Comparison of ENCODE assay signal across 1 cellular context in the genomic region with DNA sequence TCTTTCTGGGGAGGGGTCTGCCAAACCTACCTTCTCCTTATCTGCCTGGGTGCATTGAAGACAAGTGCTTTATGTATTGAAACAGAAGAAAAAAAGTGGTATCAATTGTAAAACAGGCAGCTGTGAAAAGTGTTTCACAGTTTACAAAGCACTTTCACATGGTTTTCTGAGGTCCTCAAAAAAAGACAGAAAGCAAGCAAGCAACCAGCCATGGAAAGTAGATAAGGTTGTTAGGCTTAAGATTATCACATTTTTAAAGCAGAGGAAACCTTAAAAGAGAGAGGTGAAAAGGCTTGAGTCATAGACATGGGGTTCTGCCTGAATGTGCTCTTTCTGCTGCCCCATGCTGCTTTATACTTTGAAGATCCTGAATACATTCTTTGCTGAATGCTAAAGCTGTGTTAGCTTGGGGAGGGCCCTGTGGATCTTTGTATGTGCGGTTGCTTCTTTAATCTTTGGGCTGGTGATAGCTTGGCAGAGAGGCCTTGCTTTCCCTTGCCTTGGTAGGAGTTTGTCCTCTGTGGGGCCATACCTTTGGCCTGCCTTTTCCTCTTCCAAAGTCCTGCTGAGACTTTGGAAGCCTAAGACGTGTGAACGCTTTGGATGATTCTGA.
A peak's percentile ranks its signal among the peaks of the same experiment; 100 is the strongest.
TF ChIP-seq lines count a peak whose summit lies in the region.

No MANE protein-coding gene starts in this region.

TF ChIP-seq in K562, 482 proteins besides CTCF, POLR2A, EP300 and RAD21 (continued from another document and continues in another):
- TF ChIP-seq, protein P1, sequence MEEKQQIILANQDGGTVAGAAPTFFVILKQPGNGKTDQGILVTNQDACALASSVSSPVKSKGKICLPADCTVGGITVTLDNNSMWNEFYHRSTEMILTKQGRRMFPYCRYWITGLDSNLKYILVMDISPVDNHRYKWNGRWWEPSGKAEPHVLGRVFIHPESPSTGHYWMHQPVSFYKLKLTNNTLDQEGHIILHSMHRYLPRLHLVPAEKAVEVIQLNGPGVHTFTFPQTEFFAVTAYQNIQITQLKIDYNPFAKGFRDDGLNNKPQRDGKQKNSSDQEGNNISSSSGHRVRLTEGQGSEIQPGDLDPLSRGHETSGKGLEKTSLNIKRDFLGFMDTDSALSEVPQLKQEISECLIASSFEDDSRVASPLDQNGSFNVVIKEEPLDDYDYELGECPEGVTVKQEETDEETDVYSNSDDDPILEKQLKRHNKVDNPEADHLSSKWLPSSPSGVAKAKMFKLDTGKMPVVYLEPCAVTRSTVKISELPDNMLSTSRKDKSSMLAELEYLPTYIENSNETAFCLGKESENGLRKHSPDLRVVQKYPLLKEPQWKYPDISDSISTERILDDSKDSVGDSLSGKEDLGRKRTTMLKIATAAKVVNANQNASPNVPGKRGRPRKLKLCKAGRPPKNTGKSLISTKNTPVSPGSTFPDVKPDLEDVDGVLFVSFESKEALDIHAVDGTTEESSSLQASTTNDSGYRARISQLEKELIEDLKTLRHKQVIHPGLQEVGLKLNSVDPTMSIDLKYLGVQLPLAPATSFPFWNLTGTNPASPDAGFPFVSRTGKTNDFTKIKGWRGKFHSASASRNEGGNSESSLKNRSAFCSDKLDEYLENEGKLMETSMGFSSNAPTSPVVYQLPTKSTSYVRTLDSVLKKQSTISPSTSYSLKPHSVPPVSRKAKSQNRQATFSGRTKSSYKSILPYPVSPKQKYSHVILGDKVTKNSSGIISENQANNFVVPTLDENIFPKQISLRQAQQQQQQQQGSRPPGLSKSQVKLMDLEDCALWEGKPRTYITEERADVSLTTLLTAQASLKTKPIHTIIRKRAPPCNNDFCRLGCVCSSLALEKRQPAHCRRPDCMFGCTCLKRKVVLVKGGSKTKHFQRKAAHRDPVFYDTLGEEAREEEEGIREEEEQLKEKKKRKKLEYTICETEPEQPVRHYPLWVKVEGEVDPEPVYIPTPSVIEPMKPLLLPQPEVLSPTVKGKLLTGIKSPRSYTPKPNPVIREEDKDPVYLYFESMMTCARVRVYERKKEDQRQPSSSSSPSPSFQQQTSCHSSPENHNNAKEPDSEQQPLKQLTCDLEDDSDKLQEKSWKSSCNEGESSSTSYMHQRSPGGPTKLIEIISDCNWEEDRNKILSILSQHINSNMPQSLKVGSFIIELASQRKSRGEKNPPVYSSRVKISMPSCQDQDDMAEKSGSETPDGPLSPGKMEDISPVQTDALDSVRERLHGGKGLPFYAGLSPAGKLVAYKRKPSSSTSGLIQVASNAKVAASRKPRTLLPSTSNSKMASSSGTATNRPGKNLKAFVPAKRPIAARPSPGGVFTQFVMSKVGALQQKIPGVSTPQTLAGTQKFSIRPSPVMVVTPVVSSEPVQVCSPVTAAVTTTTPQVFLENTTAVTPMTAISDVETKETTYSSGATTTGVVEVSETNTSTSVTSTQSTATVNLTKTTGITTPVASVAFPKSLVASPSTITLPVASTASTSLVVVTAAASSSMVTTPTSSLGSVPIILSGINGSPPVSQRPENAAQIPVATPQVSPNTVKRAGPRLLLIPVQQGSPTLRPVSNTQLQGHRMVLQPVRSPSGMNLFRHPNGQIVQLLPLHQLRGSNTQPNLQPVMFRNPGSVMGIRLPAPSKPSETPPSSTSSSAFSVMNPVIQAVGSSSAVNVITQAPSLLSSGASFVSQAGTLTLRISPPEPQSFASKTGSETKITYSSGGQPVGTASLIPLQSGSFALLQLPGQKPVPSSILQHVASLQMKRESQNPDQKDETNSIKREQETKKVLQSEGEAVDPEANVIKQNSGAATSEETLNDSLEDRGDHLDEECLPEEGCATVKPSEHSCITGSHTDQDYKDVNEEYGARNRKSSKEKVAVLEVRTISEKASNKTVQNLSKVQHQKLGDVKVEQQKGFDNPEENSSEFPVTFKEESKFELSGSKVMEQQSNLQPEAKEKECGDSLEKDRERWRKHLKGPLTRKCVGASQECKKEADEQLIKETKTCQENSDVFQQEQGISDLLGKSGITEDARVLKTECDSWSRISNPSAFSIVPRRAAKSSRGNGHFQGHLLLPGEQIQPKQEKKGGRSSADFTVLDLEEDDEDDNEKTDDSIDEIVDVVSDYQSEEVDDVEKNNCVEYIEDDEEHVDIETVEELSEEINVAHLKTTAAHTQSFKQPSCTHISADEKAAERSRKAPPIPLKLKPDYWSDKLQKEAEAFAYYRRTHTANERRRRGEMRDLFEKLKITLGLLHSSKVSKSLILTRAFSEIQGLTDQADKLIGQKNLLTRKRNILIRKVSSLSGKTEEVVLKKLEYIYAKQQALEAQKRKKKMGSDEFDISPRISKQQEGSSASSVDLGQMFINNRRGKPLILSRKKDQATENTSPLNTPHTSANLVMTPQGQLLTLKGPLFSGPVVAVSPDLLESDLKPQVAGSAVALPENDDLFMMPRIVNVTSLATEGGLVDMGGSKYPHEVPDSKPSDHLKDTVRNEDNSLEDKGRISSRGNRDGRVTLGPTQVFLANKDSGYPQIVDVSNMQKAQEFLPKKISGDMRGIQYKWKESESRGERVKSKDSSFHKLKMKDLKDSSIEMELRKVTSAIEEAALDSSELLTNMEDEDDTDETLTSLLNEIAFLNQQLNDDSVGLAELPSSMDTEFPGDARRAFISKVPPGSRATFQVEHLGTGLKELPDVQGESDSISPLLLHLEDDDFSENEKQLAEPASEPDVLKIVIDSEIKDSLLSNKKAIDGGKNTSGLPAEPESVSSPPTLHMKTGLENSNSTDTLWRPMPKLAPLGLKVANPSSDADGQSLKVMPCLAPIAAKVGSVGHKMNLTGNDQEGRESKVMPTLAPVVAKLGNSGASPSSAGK (IDR thresholded peaks at IDR 0.05): peak; percentile 79
- peak; percentile 74 for TF ChIP-seq ZFX (CRISPR knock-in tag; IDR thresholded peaks at IDR 0.05)
- TF ChIP-seq GATAD2A (IDR thresholded peaks at IDR 0.05): no peak
- TF ChIP-seq ZKSCAN1 (IDR thresholded peaks at IDR 0.05; ENCODE audit: low read depth, low read length): no peak
- no peak for TF ChIP-seq CAMTA2 (CRISPR knock-in tag; conservative IDR thresholded peaks at IDR 0.05)
- TF ChIP-seq, protein P2, sequence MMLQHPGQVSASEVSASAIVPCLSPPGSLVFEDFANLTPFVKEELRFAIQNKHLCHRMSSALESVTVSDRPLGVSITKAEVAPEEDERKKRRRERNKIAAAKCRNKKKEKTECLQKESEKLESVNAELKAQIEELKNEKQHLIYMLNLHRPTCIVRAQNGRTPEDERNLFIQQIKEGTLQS (IDR thresholded peaks at IDR 0.05): peak; percentile 7; the same call in 1 of the 2 replicates
- TF ChIP-seq, protein P2 (CRISPR knock-in tag; conservative IDR thresholded peaks at IDR 0.05): no peak
- TF ChIP-seq ZKSCAN3 (CRISPR knock-in tag; IDR thresholded peaks at IDR 0.05): no peak
- TF ChIP-seq, protein P3, sequence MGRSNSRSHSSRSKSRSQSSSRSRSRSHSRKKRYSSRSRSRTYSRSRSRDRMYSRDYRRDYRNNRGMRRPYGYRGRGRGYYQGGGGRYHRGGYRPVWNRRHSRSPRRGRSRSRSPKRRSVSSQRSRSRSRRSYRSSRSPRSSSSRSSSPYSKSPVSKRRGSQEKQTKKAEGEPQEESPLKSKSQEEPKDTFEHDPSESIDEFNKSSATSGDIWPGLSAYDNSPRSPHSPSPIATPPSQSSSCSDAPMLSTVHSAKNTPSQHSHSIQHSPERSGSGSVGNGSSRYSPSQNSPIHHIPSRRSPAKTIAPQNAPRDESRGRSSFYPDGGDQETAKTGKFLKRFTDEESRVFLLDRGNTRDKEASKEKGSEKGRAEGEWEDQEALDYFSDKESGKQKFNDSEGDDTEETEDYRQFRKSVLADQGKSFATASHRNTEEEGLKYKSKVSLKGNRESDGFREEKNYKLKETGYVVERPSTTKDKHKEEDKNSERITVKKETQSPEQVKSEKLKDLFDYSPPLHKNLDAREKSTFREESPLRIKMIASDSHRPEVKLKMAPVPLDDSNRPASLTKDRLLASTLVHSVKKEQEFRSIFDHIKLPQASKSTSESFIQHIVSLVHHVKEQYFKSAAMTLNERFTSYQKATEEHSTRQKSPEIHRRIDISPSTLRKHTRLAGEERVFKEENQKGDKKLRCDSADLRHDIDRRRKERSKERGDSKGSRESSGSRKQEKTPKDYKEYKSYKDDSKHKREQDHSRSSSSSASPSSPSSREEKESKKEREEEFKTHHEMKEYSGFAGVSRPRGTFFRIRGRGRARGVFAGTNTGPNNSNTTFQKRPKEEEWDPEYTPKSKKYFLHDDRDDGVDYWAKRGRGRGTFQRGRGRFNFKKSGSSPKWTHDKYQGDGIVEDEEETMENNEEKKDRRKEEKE (IDR thresholded peaks at IDR 0.05; ENCODE audit: borderline replicate concordance in 1 of 2, control insufficient read depth in 1 of 2, low read depth in 2 of 2, low read length in 1 of 2): no peak
- TF ChIP-seq ZNF184 (CRISPR knock-in tag; IDR thresholded peaks at IDR 0.05): no peak
- TF ChIP-seq, protein P4, sequence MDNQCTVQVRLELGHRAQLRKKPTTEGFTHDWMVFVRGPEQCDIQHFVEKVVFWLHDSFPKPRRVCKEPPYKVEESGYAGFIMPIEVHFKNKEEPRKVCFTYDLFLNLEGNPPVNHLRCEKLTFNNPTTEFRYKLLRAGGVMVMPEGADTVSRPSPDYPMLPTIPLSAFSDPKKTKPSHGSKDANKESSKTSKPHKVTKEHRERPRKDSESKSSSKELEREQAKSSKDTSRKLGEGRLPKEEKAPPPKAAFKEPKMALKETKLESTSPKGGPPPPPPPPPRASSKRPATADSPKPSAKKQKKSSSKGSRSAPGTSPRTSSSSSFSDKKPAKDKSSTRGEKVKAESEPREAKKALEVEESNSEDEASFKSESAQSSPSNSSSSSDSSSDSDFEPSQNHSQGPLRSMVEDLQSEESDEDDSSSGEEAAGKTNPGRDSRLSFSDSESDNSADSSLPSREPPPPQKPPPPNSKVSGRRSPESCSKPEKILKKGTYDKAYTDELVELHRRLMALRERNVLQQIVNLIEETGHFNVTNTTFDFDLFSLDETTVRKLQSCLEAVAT (IDR thresholded peaks at IDR 0.05): peak in 1 of 2 experiments; percentile 2; a peak in 1 of 4 replicates
- TF ChIP-seq MCM5 (IDR thresholded peaks at IDR 0.05; ENCODE audit: low read depth): no peak
- TF ChIP-seq SAFB2 (IDR thresholded peaks at IDR 0.05; ENCODE audit: borderline replicate concordance, low read depth, low read length, severe bottlenecking): no peak
- TF ChIP-seq, protein P5, sequence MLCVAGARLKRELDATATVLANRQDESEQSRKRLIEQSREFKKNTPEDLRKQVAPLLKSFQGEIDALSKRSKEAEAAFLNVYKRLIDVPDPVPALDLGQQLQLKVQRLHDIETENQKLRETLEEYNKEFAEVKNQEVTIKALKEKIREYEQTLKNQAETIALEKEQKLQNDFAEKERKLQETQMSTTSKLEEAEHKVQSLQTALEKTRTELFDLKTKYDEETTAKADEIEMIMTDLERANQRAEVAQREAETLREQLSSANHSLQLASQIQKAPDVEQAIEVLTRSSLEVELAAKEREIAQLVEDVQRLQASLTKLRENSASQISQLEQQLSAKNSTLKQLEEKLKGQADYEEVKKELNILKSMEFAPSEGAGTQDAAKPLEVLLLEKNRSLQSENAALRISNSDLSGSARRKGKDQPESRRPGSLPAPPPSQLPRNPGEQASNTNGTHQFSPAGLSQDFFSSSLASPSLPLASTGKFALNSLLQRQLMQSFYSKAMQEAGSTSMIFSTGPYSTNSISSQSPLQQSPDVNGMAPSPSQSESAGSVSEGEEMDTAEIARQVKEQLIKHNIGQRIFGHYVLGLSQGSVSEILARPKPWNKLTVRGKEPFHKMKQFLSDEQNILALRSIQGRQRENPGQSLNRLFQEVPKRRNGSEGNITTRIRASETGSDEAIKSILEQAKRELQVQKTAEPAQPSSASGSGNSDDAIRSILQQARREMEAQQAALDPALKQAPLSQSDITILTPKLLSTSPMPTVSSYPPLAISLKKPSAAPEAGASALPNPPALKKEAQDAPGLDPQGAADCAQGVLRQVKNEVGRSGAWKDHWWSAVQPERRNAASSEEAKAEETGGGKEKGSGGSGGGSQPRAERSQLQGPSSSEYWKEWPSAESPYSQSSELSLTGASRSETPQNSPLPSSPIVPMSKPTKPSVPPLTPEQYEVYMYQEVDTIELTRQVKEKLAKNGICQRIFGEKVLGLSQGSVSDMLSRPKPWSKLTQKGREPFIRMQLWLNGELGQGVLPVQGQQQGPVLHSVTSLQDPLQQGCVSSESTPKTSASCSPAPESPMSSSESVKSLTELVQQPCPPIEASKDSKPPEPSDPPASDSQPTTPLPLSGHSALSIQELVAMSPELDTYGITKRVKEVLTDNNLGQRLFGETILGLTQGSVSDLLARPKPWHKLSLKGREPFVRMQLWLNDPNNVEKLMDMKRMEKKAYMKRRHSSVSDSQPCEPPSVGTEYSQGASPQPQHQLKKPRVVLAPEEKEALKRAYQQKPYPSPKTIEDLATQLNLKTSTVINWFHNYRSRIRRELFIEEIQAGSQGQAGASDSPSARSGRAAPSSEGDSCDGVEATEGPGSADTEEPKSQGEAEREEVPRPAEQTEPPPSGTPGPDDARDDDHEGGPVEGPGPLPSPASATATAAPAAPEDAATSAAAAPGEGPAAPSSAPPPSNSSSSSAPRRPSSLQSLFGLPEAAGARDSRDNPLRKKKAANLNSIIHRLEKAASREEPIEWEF (CRISPR knock-in tag; IDR thresholded peaks at IDR 0.05): no peak; the same call in 1 of the 2 replicates
- TF ChIP-seq ILF3 (IDR thresholded peaks at IDR 0.05; ENCODE audit: borderline replicate concordance): no peak
- TF ChIP-seq NFE2 (IDR thresholded peaks at IDR 0.05; ENCODE audit: low read depth): 0 out of 2 replicates have a peak, but pooled peaks have one; percentile 22
- TF ChIP-seq KDM1A (IDR thresholded peaks at IDR 0.05): peak; percentile 35 to 45; a peak in 1 of 4 replicates
- TF ChIP-seq NFRKB (IDR thresholded peaks at IDR 0.05; ENCODE audit: low read depth): 0 out of 2 replicates have a peak, but pooled peaks have one; percentile 27
- peak; percentile 51; the same call in 1 of the 2 replicates for TF ChIP-seq SMARCA4 (IDR thresholded peaks at IDR 0.05)
- TF ChIP-seq CBFA2T2 (conservative IDR thresholded peaks at IDR 0.05): peak; percentile 43; the same call in 1 of the 2 replicates
- TF ChIP-seq ZNF41 (CRISPR knock-in tag; conservative IDR thresholded peaks at IDR 0.05): no peak
- TF ChIP-seq NR2C1 (IDR thresholded peaks at IDR 0.05): no peak
- no peak for TF ChIP-seq NR2C1 (tag; IDR thresholded peaks at IDR 0.05)
- TF ChIP-seq YY1 (IDR thresholded peaks at IDR 0.05; ENCODE audit: borderline replicate concordance in 1 of 3, control insufficient read depth in 1 of 3, extremely low read depth in 1 of 3, insufficient read depth in 3 of 3, insufficient read length in 1 of 3, insufficient replicate concordance in 2 of 3, low read depth in 1 of 3, low read length in 2 of 3): peak in 1 of 3 experiments; percentile 37
- peak in 1 of 2 experiments; percentile 57; a peak in 2 of 4 replicates for TF ChIP-seq HDAC1 (IDR thresholded peaks at IDR 0.05)
- TF ChIP-seq, protein P6, sequence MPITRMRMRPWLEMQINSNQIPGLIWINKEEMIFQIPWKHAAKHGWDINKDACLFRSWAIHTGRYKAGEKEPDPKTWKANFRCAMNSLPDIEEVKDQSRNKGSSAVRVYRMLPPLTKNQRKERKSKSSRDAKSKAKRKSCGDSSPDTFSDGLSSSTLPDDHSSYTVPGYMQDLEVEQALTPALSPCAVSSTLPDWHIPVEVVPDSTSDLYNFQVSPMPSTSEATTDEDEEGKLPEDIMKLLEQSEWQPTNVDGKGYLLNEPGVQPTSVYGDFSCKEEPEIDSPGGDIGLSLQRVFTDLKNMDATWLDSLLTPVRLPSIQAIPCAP (CRISPR knock-in tag; IDR thresholded peaks at IDR 0.05; ENCODE audit: borderline replicate concordance): no peak
- no peak for TF ChIP-seq HNRNPLL (IDR thresholded peaks at IDR 0.05; ENCODE audit: low read depth, low read length, poor library complexity, severe bottlenecking)
- TF ChIP-seq ZNF668 (CRISPR knock-in tag; IDR thresholded peaks at IDR 0.05): no peak
- TF ChIP-seq PTRF (tag; IDR thresholded peaks at IDR 0.05): no peak
